9 cellular contexts compared by ENCODE assay signal in genomic region chr22:39661842-39662676, GRCh38.
DNase-seq lines count a peak whose midpoint lies in the region; ATAC-seq and TF ChIP-seq lines count a peak whose summit lies in the region.
"Had no signal": no experiment of that assay in that cellular context is flagged by ENCODE, and none has a peak within 500 bp of the region (broad histone marks: within the 10 kb centered on the region; RNA-seq: fewer than 3 reads in every experiment).

No MANE protein-coding gene starts in this region.

- peak; percentile 62 to 72 for DNase-seq in Caco-2
- peak; percentile 67 to 69 for DNase-seq in central memory CD8-positive, alpha-beta T cell (ENCODE audit: low spot score in 2 of 2)
- peak; percentile 68 to 77 (median 71) for DNase-seq in stimulated activated CD4-positive, alpha-beta T cell treated with anti-CD3 and anti-CD28 coated beads, Interleukin-12 subunit alpha, Interleukin-12 subunit beta, amount 100 ng/mL, for 48 hours (ENCODE audit: low read depth in 2 of 3, low spot score in 1 of 3)
- DNase-seq in AG20443 (ENCODE audit: low spot score): no peak

- no TSS peak for BruUV-seq in Caco-2 (replicated peaks; lab: Mats Ljungman, UMichigan)

- no peaks in the 10 kb centered on the region for H3K4me1 Mint-ChIP-seq in Caco-2 (ENCODE audit: low read depth, unreplicated experiment)
- peaks cover 47% of the 10 kb centered on the region for H3K4me1 Mint-ChIP-seq in central memory CD8-positive, alpha-beta T cell

- ATAC-seq in activated CD4-positive, CD25-positive, alpha-beta regulatory T cell treated with anti-CD3 and anti-CD28 coated beads, Interleukin-2, amount 50 U/mL, for 24 hours: peak; percentile 59 to 67
- ATAC-seq in central memory CD8-positive, alpha-beta T cell (replicated peaks; ENCODE audit: extremely low read depth, poor library complexity, severe bottlenecking): peak; percentile 71
- ATAC-seq in HG02870 (IDR thresholded peaks at IDR 0.05; ENCODE audit: unreplicated experiment) (no peak), HG02588 (IDR thresholded peaks at IDR 0.05; ENCODE audit: unreplicated experiment) (no peak), GM18517 (IDR thresholded peaks at IDR 0.05; ENCODE audit: unreplicated experiment) (no peak)

- CTCF ChIA-PET in Caco-2 (lab: Charles Lee): no interaction called here

- H3K27me3 Mint-ChIP-seq in Caco-2 (ENCODE audit: insufficient read depth, unreplicated experiment): peaks cover 6% of the 10 kb centered on the region
- H3K27me3 Mint-ChIP-seq in central memory CD8-positive, alpha-beta T cell: peaks cover 33% of the 10 kb centered on the region

- H3K4me3 Mint-ChIP-seq in Caco-2 (ENCODE audit: unreplicated experiment): peak overlapping the region; percentile 54
- peak overlapping the region; percentile 77 for H3K4me3 Mint-ChIP-seq in central memory CD8-positive, alpha-beta T cell

- peaks cover 7% of the 10 kb centered on the region; the same call in 1 of the 2 replicates for H3K4me1 ChIP-seq in Caco-2

- H3K27me3 ChIP-seq in Caco-2 (replicated peaks; ENCODE audit: control insufficient read depth, insufficient read depth, low read length): peaks cover 1% of the 10 kb centered on the region; the same call in 1 of the 2 replicates

- H3K27ac Mint-ChIP-seq in Caco-2 (ENCODE audit: unreplicated experiment): no peak overlapping the region
- no peak overlapping the region for H3K27ac Mint-ChIP-seq in central memory CD8-positive, alpha-beta T cell (ENCODE audit: low read depth)

- H3K9me3 Mint-ChIP-seq in Caco-2 (ENCODE audit: unreplicated experiment): no peaks in the 10 kb centered on the region
- H3K9me3 Mint-ChIP-seq in central memory CD8-positive, alpha-beta T cell: no peaks in the 10 kb centered on the region

- TF ChIP-seq CTCF in Caco-2 (IDR thresholded peaks at IDR 0.05; ENCODE audit: insufficient read depth in 1 of 2, low read depth in 1 of 2, low read length in 1 of 2, severe bottlenecking in 1 of 2, unreplicated experiment in 1 of 2): no peak

- H3K36me3 Mint-ChIP-seq in Caco-2 (ENCODE audit: insufficient read depth, unreplicated experiment): no peaks in the 10 kb centered on the region
- peaks cover 3% of the 10 kb centered on the region for H3K36me3 Mint-ChIP-seq in central memory CD8-positive, alpha-beta T cell (ENCODE audit: insufficient read depth)

- intact Hi-C loops in Caco-2 (cut with micrococcal nuclease; ENCODE audit: unreplicated experiment): no loop called here

- no peak overlapping the region; the same call in 1 of the 2 replicates for H3K4me3 ChIP-seq in Caco-2 (ENCODE audit: low read depth, low read length)
- H3K4me3 ChIP-seq: SK-N-MC had no signal

- H3K9me3 ChIP-seq in Caco-2: no peaks in the 10 kb centered on the region

- no peaks in the 10 kb centered on the region for H3K36me3 ChIP-seq in Caco-2 (ENCODE audit: control insufficient read depth, insufficient read depth, low read length)

- POLR2A ChIA-PET in Caco-2 (lab: Charles Lee): no interaction called here

Comparison
In these comparisons a context has a peak if more than half of its experiments do, and no peak if none do; other contexts are left out.
1. ATAC-seq: peak in activated CD4-positive, CD25-positive, alpha-beta regulatory T cell treated with anti-CD3 and anti-CD28 coated beads, Interleukin-2, amount 50 U/mL, for 24 hours (2 of 2) and central memory CD8-positive, alpha-beta T cell (single experiment); none in HG02870 (single experiment), HG02588 (single experiment) and GM18517 (single experiment).